22 cellular contexts compared by ENCODE assay signal in the genomic region with DNA sequence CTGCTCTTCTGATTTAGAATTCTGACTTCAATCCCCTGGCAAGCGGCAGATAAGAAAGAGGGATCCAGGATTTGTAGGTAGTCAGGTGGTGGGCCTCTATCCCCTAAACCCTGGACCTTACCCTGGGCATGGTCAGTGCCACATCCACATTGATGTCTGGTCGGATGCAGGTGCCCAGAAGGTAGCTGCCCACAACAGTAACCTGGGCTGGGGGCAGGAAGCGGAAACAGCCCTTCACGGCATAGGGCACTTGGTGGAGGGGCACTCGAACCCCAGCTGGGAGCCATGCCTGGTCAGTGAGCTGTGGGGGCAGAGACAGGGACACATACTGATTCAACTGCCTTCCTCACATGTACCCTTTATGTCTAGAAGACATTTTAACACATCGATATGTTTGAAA. TPM values are rescaled to one million over a fixed set of nuclear protein-coding genes. Genes with fewer than 3 reads are reported as not detected.
"Had no signal": no experiment of that assay in that cellular context is flagged by ENCODE, and none has a peak within 500 bp of the region (broad histone marks: within the 10 kb centered on the region; RNA-seq: fewer than 3 reads in every experiment).

No MANE protein-coding gene starts in this region.

- ATAC-seq: activated CD4-positive, alpha-beta T cell treated with anti-CD3 and anti-CD28 coated beads for 36 hours; pancreas had no signal

- H3K4me1 ChIP-seq: uterus had no signal

- H3K27me3 ChIP-seq: pancreas, tibial nerve, uterus had no signal

- H3K36me3 ChIP-seq: uterus had no signal

- H3K9me3 ChIP-seq: pancreas, tibial nerve, uterus had no signal

- H3K27ac ChIP-seq: coronary artery, pancreas, SK-N-MC, tibial nerve, uterus had no signal

- H3K9me3 Mint-ChIP-seq: activated CD4-positive, alpha-beta memory T cell treated with anti-CD3 and anti-CD28 coated beads for 36 hours; activated naive CD8-positive, alpha-beta T cell treated with anti-CD3 and anti-CD28 coated beads, Interleukin-2, amount 10 ng/mL, durations not matched to agents 7 days and 5 days; brain; T-helper 2 cell treated with Interferon-gamma antibody and Interleukin-4, amounts not matched to agents 5 μg/mL and 100 μg/mL, for 36 hours had no signal

- H3K27ac Mint-ChIP-seq: activated CD4-positive, alpha-beta memory T cell treated with anti-CD3 and anti-CD28 coated beads for 36 hours; activated CD4-positive, alpha-beta T cell treated with anti-CD3 and anti-CD28 coated beads for 36 hours; activated naive CD8-positive, alpha-beta T cell treated with anti-CD3 and anti-CD28 coated beads, Interleukin-2, amount 10 ng/mL, durations not matched to agents 7 days and 5 days; brain; T-helper 2 cell treated with Interferon-gamma antibody and Interleukin-4, amounts not matched to agents 5 μg/mL and 100 μg/mL, for 36 hours had no signal

- H3K4me3 Mint-ChIP-seq: activated CD4-positive, alpha-beta memory T cell treated with anti-CD3 and anti-CD28 coated beads for 36 hours; activated CD4-positive, alpha-beta T cell treated with anti-CD3 and anti-CD28 coated beads for 36 hours; activated naive CD8-positive, alpha-beta T cell treated with anti-CD3 and anti-CD28 coated beads, Interleukin-2, amount 10 ng/mL, durations not matched to agents 7 days and 5 days; T-helper 2 cell treated with Interferon-gamma antibody and Interleukin-4, amounts not matched to agents 5 μg/mL and 100 μg/mL, for 36 hours had no signal

- H3K4me3 ChIP-seq: coronary artery, lung, pancreas, SK-N-MC, tibial nerve, uterus had no signal

- DNase-seq: activated CD4-positive, alpha-beta memory T cell treated with anti-CD3 and anti-CD28 coated beads for 36 hours; activated CD4-positive, alpha-beta T cell treated with anti-CD3 and anti-CD28 coated beads for 36 hours; activated gamma-delta T cell; activated naive CD8-positive, alpha-beta T cell treated with anti-CD3 and anti-CD28 coated beads, Interleukin-2, amount 10 ng/mL, durations not matched to agents 7 days and 5 days; amygdala; central memory CD4-positive, alpha-beta T cell; erythroblast; foreskin melanocyte; hypothalamus; islet precursor cell; stimulated activated CD4-positive, alpha-beta T cell treated with anti-CD3 and anti-CD28 coated beads, Interleukin-12 subunit alpha, Interleukin-12 subunit beta, amount 100 ng/mL, for 4 hours; stimulated activated CD4-positive, alpha-beta T cell treated with anti-CD3 and anti-CD28 coated beads, Interleukin-1b, Interleukin-23, amount 100 ng/mL, for 48 hours; stimulated activated CD8-positive, alpha-beta memory T cell treated with anti-CD3 and anti-CD28 coated beads, Interleukin-4, amount 100 ng/mL, for 48 hours; stimulated activated naive CD4-positive, alpha-beta T cell treated with Interleukin-2 at 50 U/mL for 16 hours; uterus had no signal

- H3K27me3 Mint-ChIP-seq: activated CD4-positive, alpha-beta memory T cell treated with anti-CD3 and anti-CD28 coated beads for 36 hours; activated CD4-positive, alpha-beta T cell treated with anti-CD3 and anti-CD28 coated beads for 36 hours; activated naive CD8-positive, alpha-beta T cell treated with anti-CD3 and anti-CD28 coated beads, Interleukin-2, amount 10 ng/mL, durations not matched to agents 7 days and 5 days had no signal

RNA-seq across cellular contexts. Expression of a gene that starts 54.2 kb away (rescaled TPM):
- total RNA-seq: activated naive CD8-positive, alpha-beta T cell treated with anti-CD3 and anti-CD28 coated beads, Interleukin-2, amount 10 ng/mL, durations not matched to agents 7 days and 5 days; tibial nerve had no signal
